9 cellular contexts compared by ENCODE assay signal in genomic region chr17:60398227-60398959, GRCh38. TPM values are rescaled to one million over a fixed set of nuclear protein-coding genes. Genes with fewer than 3 reads are reported as not detected.
DNase-seq lines count a peak whose midpoint lies in the region; ATAC-seq and TF ChIP-seq lines count a peak whose summit lies in the region.
"Had no signal": no experiment of that assay in that cellular context is flagged by ENCODE, and none has a peak within 500 bp of the region (broad histone marks: within the 10 kb centered on the region; RNA-seq: fewer than 3 reads in every experiment).

No MANE protein-coding gene starts in this region.

- peak overlapping the region; percentile 66 for H3K27ac ChIP-seq in upper lobe of right lung

- peaks cover 34% of the 10 kb centered on the region for H3K4me1 Mint-ChIP-seq in stimulated activated naive CD8-positive, alpha-beta T cell treated with anti-CD3 and anti-CD28 coated beads, Interleukin-15, amount 100 ng/mL, for 72 hours
- H3K4me1 Mint-ChIP-seq in activated naive CD8-positive, alpha-beta T cell treated with anti-CD3 and anti-CD28 coated beads for 36 hours = peaks cover 24% of the 10 kb centered on the region
- H3K4me1 Mint-ChIP-seq in MCF 10A (ENCODE audit: insufficient read depth, unreplicated experiment) = no peaks in the 10 kb centered on the region

- CTCF ChIA-PET in MCF 10A (lab: Yijun Ruan, JAX) = interaction anchor here (0.5 to 0.6 kb wide), 2 partner anchors 29 to 97 kb away, joined by 3 to 4 read pairs; no protein-coding TSS in a partner anchor

- H3K4me3 ChIP-seq in upper lobe of right lung = no peak overlapping the region

- H3K4me1 ChIP-seq in upper lobe of right lung = peaks cover 12% of the 10 kb centered on the region

- BruUV-seq in MCF 10A (replicated peaks; lab: Mats Ljungman, UMichigan) = no TSS peak

- ATAC-seq in stimulated activated naive CD8-positive, alpha-beta T cell treated with anti-CD3 and anti-CD28 coated beads, Interleukin-15, Interleukin-2, amounts not matched to agents 100 U/mL and 50 U/mL, for 24 hours = peak; percentile 26
- no peak for ATAC-seq in stimulated activated naive CD8-positive, alpha-beta T cell treated with anti-CD3 and anti-CD28 coated beads, Interleukin-15, amount 100 ng/mL, for 72 hours
- peak; percentile 63 for ATAC-seq in HG03432 (IDR thresholded peaks at IDR 0.05; ENCODE audit: unreplicated experiment)
- ATAC-seq in upper lobe of right lung = peak; percentile 74
- no peak for ATAC-seq in GM18873 (IDR thresholded peaks at IDR 0.05; ENCODE audit: low FRiP score, unreplicated experiment)

- TF ChIP-seq CTCF in upper lobe of right lung (IDR thresholded peaks at IDR 0.05) = no peak
- no peak for TF ChIP-seq CTCF in MCF 10A (IDR thresholded peaks at IDR 0.05; ENCODE audit: unreplicated experiment)

- no peak overlapping the region for H3K4me3 Mint-ChIP-seq in stimulated activated naive CD8-positive, alpha-beta T cell treated with anti-CD3 and anti-CD28 coated beads, Interleukin-15, amount 100 ng/mL, for 72 hours
- peak overlapping the region; percentile 2 for H3K4me3 Mint-ChIP-seq in activated naive CD8-positive, alpha-beta T cell treated with anti-CD3 and anti-CD28 coated beads for 36 hours
- no peak overlapping the region for H3K4me3 Mint-ChIP-seq in MCF 10A (ENCODE audit: unreplicated experiment)

- H3K9me3 Mint-ChIP-seq in stimulated activated naive CD8-positive, alpha-beta T cell treated with anti-CD3 and anti-CD28 coated beads, Interleukin-15, amount 100 ng/mL, for 72 hours = no peaks in the 10 kb centered on the region
- no peaks in the 10 kb centered on the region for H3K9me3 Mint-ChIP-seq in activated naive CD8-positive, alpha-beta T cell treated with anti-CD3 and anti-CD28 coated beads for 36 hours
- H3K9me3 Mint-ChIP-seq in MCF 10A (ENCODE audit: unreplicated experiment) = no peaks in the 10 kb centered on the region

- H3K36me3 Mint-ChIP-seq in activated naive CD8-positive, alpha-beta T cell treated with anti-CD3 and anti-CD28 coated beads for 36 hours = peaks cover under 1% of the 10 kb centered on the region
- H3K36me3 Mint-ChIP-seq in MCF 10A (ENCODE audit: insufficient read depth, unreplicated experiment) = no peaks in the 10 kb centered on the region

- DNase-seq in stimulated activated naive CD8-positive, alpha-beta T cell treated with anti-CD3 and anti-CD28 coated beads, Interleukin-15, Interleukin-2, amounts not matched to agents 100 U/mL and 50 U/mL, for 24 hours = no peak
- no peak for DNase-seq in stimulated activated naive CD8-positive, alpha-beta T cell treated with anti-CD3 and anti-CD28 coated beads, Interleukin-15, amount 100 ng/mL, for 72 hours
- DNase-seq in activated naive CD8-positive, alpha-beta T cell treated with anti-CD3 and anti-CD28 coated beads for 36 hours = no peak
- DNase-seq in upper lobe of right lung = no peak
- DNase-seq in EL = no peak
- DNase-seq in MCF 10A (ENCODE audit: unreplicated experiment) = no peak
- DNase-seq: C1 segment of cervical spinal cord had no signal

- POLR2A ChIA-PET in MCF 10A (lab: Yijun Ruan, JAX) = interaction anchor here (0.6 to 1.0 kb wide), 3 partner anchors 9 to 128 kb away, joined by 3 to 5 read pairs (median 3); no protein-coding TSS in a partner anchor

- H3K36me3 ChIP-seq in upper lobe of right lung = no peaks in the 10 kb centered on the region

- H3K27ac Mint-ChIP-seq in stimulated activated naive CD8-positive, alpha-beta T cell treated with anti-CD3 and anti-CD28 coated beads, Interleukin-15, amount 100 ng/mL, for 72 hours = peak overlapping the region in 1 of 2 donors; percentile 1
- H3K27ac Mint-ChIP-seq in activated naive CD8-positive, alpha-beta T cell treated with anti-CD3 and anti-CD28 coated beads for 36 hours = peak overlapping the region; percentile 12
- no peak overlapping the region for H3K27ac Mint-ChIP-seq in MCF 10A (ENCODE audit: low read depth, unreplicated experiment)

- no peaks in the 10 kb centered on the region for H3K27me3 Mint-ChIP-seq in stimulated activated naive CD8-positive, alpha-beta T cell treated with anti-CD3 and anti-CD28 coated beads, Interleukin-15, amount 100 ng/mL, for 72 hours
- no peaks in the 10 kb centered on the region for H3K27me3 Mint-ChIP-seq in activated naive CD8-positive, alpha-beta T cell treated with anti-CD3 and anti-CD28 coated beads for 36 hours
- H3K27me3 Mint-ChIP-seq in MCF 10A (ENCODE audit: insufficient read depth, unreplicated experiment) = no peaks in the 10 kb centered on the region

- no peaks in the 10 kb centered on the region for H3K27me3 ChIP-seq in upper lobe of right lung

- H3K9me3 ChIP-seq in upper lobe of right lung = no peaks in the 10 kb centered on the region

- intact Hi-C loops in upper lobe of right lung (cut with DNase I) = no loop called here
- intact Hi-C loops in MCF 10A (cut with micrococcal nuclease) = loop anchor here (10.0 kb wide), 2 partner anchors 94 to 124 kb away; no protein-coding TSS in a partner anchor

RNA-seq across cellular contexts. Expression of gene USP32, which starts 6.5 kb away (rescaled TPM):
- total RNA-seq in activated naive CD8-positive, alpha-beta T cell treated with anti-CD3 and anti-CD28 coated beads for 36 hours = 10 to 100 TPM; 26.6 to 26.7 TPM
- total RNA-seq in upper lobe of right lung (72.4 TPM), MCF 10A (2022) (52.2 and 62.9 TPM in 2 replicates)

RNA-seq across cellular contexts. Expression of gene CHCT1, which starts 23.9 kb away (rescaled TPM):
- total RNA-seq in activated naive CD8-positive, alpha-beta T cell treated with anti-CD3 and anti-CD28 coated beads for 36 hours = under 1 TPM in 1 of 2 experiments, not detected in 1; 0.24 TPM
- not detected for total RNA-seq in upper lobe of right lung
- not detected in 2 replicates for total RNA-seq in MCF 10A (2022)

Comparison
In these comparisons a context has a peak if more than half of its experiments do, and no peak if none do; other contexts are left out.
1. ATAC-seq: peak in stimulated activated naive CD8-positive, alpha-beta T cell treated with anti-CD3 and anti-CD28 coated beads, Interleukin-15, Interleukin-2, amounts not matched to agents 100 U/mL and 50 U/mL, for 24 hours (single experiment), HG03432 (single experiment) and upper lobe of right lung (single experiment); none in stimulated activated naive CD8-positive, alpha-beta T cell treated with anti-CD3 and anti-CD28 coated beads, Interleukin-15, amount 100 ng/mL, for 72 hours (single experiment) and GM18873 (single experiment).